In genomic region chr4:184287697-184288255, GRCh38 we compare ENCODE assay signal across 1 cellular context.
TF ChIP-seq lines count a peak whose summit lies in the region.

No MANE protein-coding gene starts in this region.

TF ChIP-seq in GM12878, 131 proteins besides CTCF, POLR2A, EP300 and RAD21 (continued from another document and continues in another):
- TF ChIP-seq PAX5 (IDR thresholded peaks at IDR 0.05; ENCODE audit: borderline replicate concordance, low read depth, low read length) (no peak), CEBPB (IDR thresholded peaks at IDR 0.05; ENCODE audit: borderline replicate concordance in 1 of 2, low read depth in 2 of 2, low read length in 2 of 2) (no peak), POLR2AphosphoS5 (IDR thresholded peaks at IDR 0.05; ENCODE audit: low read length) (no peak), TCF12 (IDR thresholded peaks at IDR 0.05; ENCODE audit: low read depth, low read length) (no peak), SPI1 (IDR thresholded peaks at IDR 0.05; ENCODE audit: borderline replicate concordance, insufficient read depth, low read depth, low read length) (no peak), IRF4 (IDR thresholded peaks at IDR 0.05; ENCODE audit: low read depth, low read length) (no peak), ESRRA (IDR thresholded peaks at IDR 0.05; ENCODE audit: low read length) (no peak), ETV6 (conservative IDR thresholded peaks at IDR 0.05 in 1 of 2, IDR thresholded peaks at IDR 0.05 in 1 of 2; ENCODE audit: borderline replicate concordance in 1 of 2, low read depth in 1 of 2) (no peak; a peak in 1 of 4 replicates), MEF2A (IDR thresholded peaks at IDR 0.05; ENCODE audit: insufficient read depth, low read depth, low read length) (no peak), TAF1 (IDR thresholded peaks at IDR 0.05; ENCODE audit: borderline replicate concordance, low read depth, low read length) (no peak), POLR2AphosphoS2 (IDR thresholded peaks at IDR 0.05; ENCODE audit: low read depth, low read length) (peak; percentile 33; the same call in 1 of the 2 replicates), ZBTB4 (CRISPR knock-in tag; IDR thresholded peaks at IDR 0.05) (no peak), ZZZ3 (IDR thresholded peaks at IDR 0.05; ENCODE audit: control insufficient read depth, insufficient read length, low read depth) (no peak), SMAD5 (IDR thresholded peaks at IDR 0.05; ENCODE audit: low read depth) (peak; percentile 15; the same call in 1 of the 2 replicates), E2F8 (IDR thresholded peaks at IDR 0.05; ENCODE audit: low read depth, partially characterized antibody) (no peak), E2F4 (IDR thresholded peaks at IDR 0.05; ENCODE audit: low read depth, low read length) (no peak), BCLAF1 (IDR thresholded peaks at IDR 0.05) (no peak), SUPT20H (IDR thresholded peaks at IDR 0.05; ENCODE audit: borderline replicate concordance, control insufficient read depth, low read depth, low read length) (no peak), MXI1 (IDR thresholded peaks at IDR 0.05; ENCODE audit: low read depth, low read length) (peak; percentile 30; the same call in 1 of the 2 replicates), SMAD1 (IDR thresholded peaks at IDR 0.05; ENCODE audit: low read depth, partially characterized antibody) (no peak), NFYA (IDR thresholded peaks at IDR 0.05; ENCODE audit: borderline replicate concordance, low read depth, low read length) (no peak), SMARCA5 (IDR thresholded peaks at IDR 0.05) (0 out of 2 replicates have a peak, but pooled peaks have one; percentile 14), ZNF384 (IDR thresholded peaks at IDR 0.05; ENCODE audit: borderline replicate concordance, low read depth, low read length) (no peak), ZBED1 (IDR thresholded peaks at IDR 0.05; ENCODE audit: borderline replicate concordance) (no peak), CHD2 (IDR thresholded peaks at IDR 0.05; ENCODE audit: borderline replicate concordance, low read depth, low read length) (no peak), CREM (IDR thresholded peaks at IDR 0.05; ENCODE audit: low read depth) (no peak), ATF2 (IDR thresholded peaks at IDR 0.05; ENCODE audit: low read length) (no peak), E4F1 (IDR thresholded peaks at IDR 0.05; ENCODE audit: borderline replicate concordance, partially characterized antibody) (no peak), HDAC6 (IDR thresholded peaks at IDR 0.05; ENCODE audit: unreplicated experiment) (no peak), NR2F1 (conservative IDR thresholded peaks at IDR 0.05) (no peak), KAT2A (conservative IDR thresholded peaks at IDR 0.05; ENCODE audit: control insufficient read depth, low read depth, low read length) (no peak), YY1 (IDR thresholded peaks at IDR 0.05; ENCODE audit: low read depth, low read length) (peak; percentile 38; the same call in 1 of the 2 replicates), PAX8 (IDR thresholded peaks at IDR 0.05) (no peak), NR2C2 (IDR thresholded peaks at IDR 0.05; ENCODE audit: borderline replicate concordance, control insufficient read depth, insufficient read length, low read depth) (no peak), MEF2B (IDR thresholded peaks at IDR 0.05; ENCODE audit: partially characterized antibody, poor library complexity, severe bottlenecking) (no peak), MLLT1 (IDR thresholded peaks at IDR 0.05) (no peak), TCF3 (IDR thresholded peaks at IDR 0.05; ENCODE audit: borderline replicate concordance, insufficient read depth, low read depth, low read length) (no peak), EGR1 (IDR thresholded peaks at IDR 0.05; ENCODE audit: borderline replicate concordance in 1 of 2, low read depth in 2 of 2, low read length in 2 of 2) (no peak), MYB (IDR thresholded peaks at IDR 0.05; ENCODE audit: borderline replicate concordance, low read depth, low read length) (no peak), TARDBP (IDR thresholded peaks at IDR 0.05; ENCODE audit: borderline replicate concordance) (no peak), BMI1 (IDR thresholded peaks at IDR 0.05; ENCODE audit: borderline replicate concordance) (no peak), KDM1A (IDR thresholded peaks at IDR 0.05; ENCODE audit: borderline replicate concordance) (no peak), ZNF622 (IDR thresholded peaks at IDR 0.05) (no peak), ATF7 (IDR thresholded peaks at IDR 0.05; ENCODE audit: low read depth) (no peak), EZH2 (IDR thresholded peaks at IDR 0.05; ENCODE audit: borderline replicate concordance, control insufficient read depth, low read depth, low read length) (no peak), BCL11A (IDR thresholded peaks at IDR 0.05; ENCODE audit: low read depth, low read length) (0 out of 2 replicates have a peak, but pooled peaks have one; percentile 30), EED (IDR thresholded peaks at IDR 0.05; ENCODE audit: low read depth) (0 out of 2 replicates have a peak, but pooled peaks have one; percentile 59)
